In the genomic region with DNA sequence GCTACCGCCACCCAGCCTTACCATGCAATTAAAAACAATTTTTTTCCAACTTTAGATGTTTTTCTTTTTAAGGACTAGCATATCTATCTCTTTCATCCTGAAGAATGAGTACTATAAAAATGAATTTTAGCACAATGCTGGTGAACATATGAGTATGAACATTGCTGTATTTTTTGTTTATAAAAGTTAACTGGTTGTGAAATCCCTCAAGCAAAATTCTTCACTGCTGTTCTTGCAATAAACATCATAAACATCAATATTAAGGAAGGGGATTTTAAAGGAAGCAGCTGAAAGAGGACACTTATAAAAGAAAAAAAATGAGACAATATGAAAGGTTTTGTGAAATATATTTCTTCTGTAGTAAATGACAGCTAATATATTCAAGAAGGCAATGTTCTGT, we compare ENCODE assay signal across 16 cellular contexts. TPM values are rescaled to one million over a fixed set of nuclear protein-coding genes. Genes with fewer than 3 reads are reported as not detected.
DNase-seq lines count a peak whose midpoint lies in the region; ATAC-seq and TF ChIP-seq lines count a peak whose summit lies in the region.
"Had no signal": no experiment of that assay in that cellular context is flagged by ENCODE, and none has a peak within 500 bp of the region (broad histone marks: within the 10 kb centered on the region; RNA-seq: fewer than 3 reads in every experiment).

No MANE protein-coding gene starts in this region.

- H3K4me3 ChIP-seq in left ventricle myocardium inferior (peak overlapping the region; percentile 82), right cardiac atrium (ENCODE audit: low read length) (no peak overlapping the region), fibroblast of pulmonary artery (replicated peaks; ENCODE audit: low read depth, low read length) (peak overlapping the region; percentile 78), thoracic aorta (peak overlapping the region; percentile 86), smooth muscle cell (no peak overlapping the region)

- H3K27me3 ChIP-seq in left ventricle myocardium inferior (ENCODE audit: low read depth) (peaks cover 11% of the 10 kb centered on the region), right cardiac atrium (ENCODE audit: control insufficient read depth, insufficient read depth) (no peaks in the 10 kb centered on the region), thoracic aorta (replicated peaks; ENCODE audit: insufficient read depth) (no peaks in the 10 kb centered on the region), smooth muscle cell (ENCODE audit: low read depth) (no peaks in the 10 kb centered on the region)

- in situ Hi-C loops in G401 (cut with HindIII; ENCODE audit: low sequenced_read_pairs): no loop called here

- no peaks in the 10 kb centered on the region for H3K79me2 ChIP-seq in smooth muscle cell (ENCODE audit: low read depth)

- no peak for TF ChIP-seq CTCF in left ventricle myocardium inferior (IDR thresholded peaks at IDR 0.05; ENCODE audit: borderline replicate concordance)
- no peak for TF ChIP-seq CTCF in fibroblast of pulmonary artery (IDR thresholded peaks at IDR 0.05; ENCODE audit: low read length, missing control alignments)
- no peak for TF ChIP-seq CTCF in thoracic aorta (IDR thresholded peaks at IDR 0.05)
- no peak for TF ChIP-seq CTCF in smooth muscle cell (IDR thresholded peaks at IDR 0.05; ENCODE audit: borderline replicate concordance, insufficient read depth, poor library complexity, severe bottlenecking)

- 77% methylated on average over 1 of the region's 1 CpG for WGBS in right cardiac atrium
- WGBS in smooth muscle cell (ENCODE audit: low lambda C conversion rate): 82% methylated on average over 1 of the region's 1 CpG

- H3K36me3 ChIP-seq in left ventricle myocardium inferior (no peaks in the 10 kb centered on the region), thoracic aorta (no peaks in the 10 kb centered on the region), smooth muscle cell (ENCODE audit: low read depth) (no peaks in the 10 kb centered on the region)

- intact Hi-C loops in left ventricle myocardium inferior (cut with micrococcal nuclease): no loop called here
- intact Hi-C loops in right cardiac atrium (cut with DNase I): no loop called here

- no peak overlapping the region for H3K9ac ChIP-seq in smooth muscle cell (ENCODE audit: low read depth)

- no peak for DNase-seq in left ventricle myocardium inferior
- DNase-seq in right cardiac atrium: no peak
- DNase-seq in fibroblast of pulmonary artery (ENCODE audit: low read depth): no peak
- no peak for DNase-seq in thoracic aorta (ENCODE audit: low spot score)
- no peak for DNase-seq in OCI-M2 (lab: John Stamatoyannopoulos, UW; ENCODE audit: unreplicated experiment)
- no peak for DNase-seq in G401 (ENCODE audit: low spot score)
- no peak for DNase-seq in smooth muscle cell (lab: John Stamatoyannopoulos, UW; ENCODE audit: unreplicated experiment)
- DNase-seq: C1 segment of cervical spinal cord, DMS 273 treated with DMSO at 0.1 percent for 48 hours, NCI-H1417, NCI-H1930, NCI-H2171, NCI-H446 treated with DMSO at 0.1 percent for 48 hours, OCI-M1, RPMI8226 had no signal

- H4K20me1 ChIP-seq in smooth muscle cell (ENCODE audit: low read depth): no peaks in the 10 kb centered on the region

- ATAC-seq in right cardiac atrium: no peak
- ATAC-seq in thoracic aorta (ENCODE audit: insufficient number of reproducible peaks, low FRiP score, low read depth): no peak
- no peak for ATAC-seq in GM21447 (IDR thresholded peaks at IDR 0.05; ENCODE audit: unreplicated experiment)

- H3F3A ChIP-seq in smooth muscle cell (ENCODE audit: low read depth): no peaks in the 10 kb centered on the region

- H3K4me1 ChIP-seq in left ventricle myocardium inferior: peaks cover 49% of the 10 kb centered on the region
- H3K4me1 ChIP-seq in right cardiac atrium (ENCODE audit: control insufficient read depth, insufficient read depth, low read length): peaks cover 2% of the 10 kb centered on the region
- peaks cover 12 to 28% of the 10 kb centered on the region in 2 donors for H3K4me1 ChIP-seq in thoracic aorta (ENCODE audit: control insufficient read depth in 1 of 2, low read depth in 2 of 2)
- no peaks in the 10 kb centered on the region for H3K4me1 ChIP-seq in smooth muscle cell (ENCODE audit: low read depth)

- no peak overlapping the region for H3K4me2 ChIP-seq in smooth muscle cell

- H2AFZ ChIP-seq in smooth muscle cell (ENCODE audit: low read depth): no peak overlapping the region

- H3K9me3 ChIP-seq in left ventricle myocardium inferior (replicated peaks): no peaks in the 10 kb centered on the region
- H3K9me3 ChIP-seq in right cardiac atrium (ENCODE audit: control insufficient read depth, low read length): no peaks in the 10 kb centered on the region
- H3K9me3 ChIP-seq in thoracic aorta: no peaks in the 10 kb centered on the region
- no peaks in the 10 kb centered on the region for H3K9me3 ChIP-seq in smooth muscle cell (replicated peaks; ENCODE audit: low read depth)

- H3K27ac ChIP-seq in left ventricle myocardium inferior (replicated peaks) (no peak overlapping the region), right cardiac atrium (ENCODE audit: low read length) (no peak overlapping the region), thoracic aorta (peak overlapping the region; percentile 0 to 56), smooth muscle cell (ENCODE audit: low read depth) (no peak overlapping the region)

RNA-seq across cellular contexts. Expression of a gene that starts 3.0 kb away (rescaled TPM):
- total RNA-seq in left ventricle myocardium inferior (12.1 TPM), right cardiac atrium (10 to 100 TPM; 25.4 to 35.6 (median 29.2) TPM), thoracic aorta (100 to 1,000 TPM; 115 to 148 TPM), smooth muscle cell (4.8 and 7.6 TPM in 2 replicates)
- polyA plus RNA-seq in right cardiac atrium (16.7 TPM), smooth muscle cell (2.4 and 3.8 TPM in 2 replicates)
- not detected in 2 replicates for total RNA-seq in G401 (2014; rRNA removed; shearing (Covaris generic))

Comparison
In these comparisons a context has a peak if more than half of its experiments do, and no peak if none do; other contexts are left out.
1. H3K4me3 ChIP-seq: peak in left ventricle myocardium inferior (single experiment), fibroblast of pulmonary artery (single experiment) and thoracic aorta (single experiment); none in right cardiac atrium (single experiment) and smooth muscle cell (single experiment).
2. H3K27ac ChIP-seq: peak in thoracic aorta (2 of 2); none in left ventricle myocardium inferior (single experiment), right cardiac atrium (single experiment) and smooth muscle cell (single experiment).